In genomic region chr7:126411821-126412383, GRCh38 we compare ENCODE assay signal across 14 cellular contexts.
A peak's percentile ranks its signal among the peaks of the same experiment; 100 is the strongest.
DNase-seq lines count a peak whose midpoint lies in the region; ATAC-seq, FAIRE-seq and TF ChIP-seq lines count a peak whose summit lies in the region.
"Had no signal": no experiment of that assay in that cellular context is flagged by ENCODE, and none has a peak within 500 bp of the region (broad histone marks: within the 10 kb centered on the region; RNA-seq: fewer than 3 reads in every experiment).

No MANE protein-coding gene starts in this region.

- no peak for TF ChIP-seq POLR2A in tibial nerve (IDR thresholded peaks at IDR 0.05)

- peaks cover 0 to 3% (median 0%) of the 10 kb centered on the region in 4 donors for H3K4me1 ChIP-seq in tibial nerve

- ATAC-seq in GM19395 (IDR thresholded peaks at IDR 0.05; ENCODE audit: unreplicated experiment) (peak; percentile 88), HG02759 (IDR thresholded peaks at IDR 0.05; ENCODE audit: unreplicated experiment) (peak; percentile 71), HG03571 (IDR thresholded peaks at IDR 0.05; ENCODE audit: unreplicated experiment) (peak; percentile 80)
- ATAC-seq: activated CD8-positive, alpha-beta T cell treated with anti-CD3 and anti-CD28 coated beads, Interleukin-2, amount 10 ng/mL, durations not matched to agents 7 days and 5 days; K562 had no signal

- no peak overlapping the region for H3K4me3 ChIP-seq in tibial nerve
- H3K4me3 ChIP-seq: K562 had no signal

- no peak for TF ChIP-seq EP300 in tibial nerve (IDR thresholded peaks at IDR 0.05)

- WGBS in tibial nerve, 2 donors, result 77 to 79% methylated on average over 3 of the region's 3 CpGs

- FAIRE-seq in D721Med (lab: Jason Lieb, UNC), result no peak
- FAIRE-seq: bronchial epithelial cell, endometrium, K562 had no signal

- CTCF ChIA-PET in GM10248 (lab: Yijun Ruan, JAX), result interaction anchor here (0.8 to 2.5 kb wide), 10 partner anchors 9 to 74 kb away, joined by 3 to 9 read pairs (median 3); no protein-coding TSS in a partner anchor

- POLR2A ChIA-PET in GM10248 (lab: Yijun Ruan, JAX), result no interaction called here

- H3K9me3 ChIP-seq in tibial nerve, result no peaks in the 10 kb centered on the region

- no peaks in the 10 kb centered on the region for H3K36me3 ChIP-seq in tibial nerve

- H3K27ac ChIP-seq in tibial nerve, result no peak overlapping the region

- H3K27me3 ChIP-seq in tibial nerve, result peaks cover 0 to 3% of the 10 kb centered on the region in 2 donors

- DNase-seq in GM10248 (ENCODE audit: extremely low spot score) (peak; percentile 8), tibial nerve (ENCODE audit: low spot score in 2 of 2) (no peak), D721Med (ENCODE audit: insufficient read length, low spot score) (no peak), SIG-M5 treated with dmso at 0.1 percent for 504 hours (lab: John Stamatoyannopoulos, UW; ENCODE audit: unreplicated experiment) (no peak)
- no peak for DNase-seq in activated CD4-positive, alpha-beta T cell treated with anti-CD3 and anti-CD28 coated beads for 48 hours
- DNase-seq: activated CD8-positive, alpha-beta T cell treated with anti-CD3 and anti-CD28 coated beads, Interleukin-2, amount 10 ng/mL, durations not matched to agents 7 days and 5 days; stimulated activated CD4-positive, alpha-beta T cell treated with anti-CD3 and anti-CD28 coated beads, Interleukin-1b, Interleukin-23, amount 100 ng/mL, for 48 hours; T-helper 9 cell had no signal

- TF ChIP-seq CTCF in GM10248 (IDR thresholded peaks at IDR 0.05; ENCODE audit: control extremely low read depth, extremely low read depth, low read depth, missing control alignments) (no peak), tibial nerve (IDR thresholded peaks at IDR 0.05) (no peak), D721Med (IDR thresholded peaks at IDR 0.05; ENCODE audit: insufficient read depth, missing control alignments) (no peak)
